In genomic region chr6:118877806-118878205, GRCh38 we compare ENCODE assay signal across 29 cellular contexts.
"Had no signal": no experiment of that assay in that cellular context is flagged by ENCODE, and none has a peak within 500 bp of the region (broad histone marks: within the 10 kb centered on the region; RNA-seq: fewer than 3 reads in every experiment).

No MANE protein-coding gene starts in this region.

- H3K9me3 ChIP-seq: adrenal gland, body of pancreas had no signal

- DNase-seq: activated B cell treated with CpG ODN at 0.5 μM for 24 hours; activated CD4-positive, alpha-beta memory T cell treated with anti-CD3 and anti-CD28 coated beads for 36 hours; activated CD4-positive, alpha-beta T cell treated with anti-CD3 and anti-CD28 coated beads for 4 hours; activated CD4-positive, alpha-beta T cell treated with anti-CD3 and anti-CD28 coated beads, Interleukin-2, amount 10 ng/mL, durations not matched to agents 24 days and 14 days; activated CD4-positive, alpha-beta T cell treated with anti-CD3 and anti-CD28 coated beads, Interleukin-2, amount 50 U/mL, for 1 hour; activated CD4-positive, alpha-beta T cell treated with anti-CD3 and anti-CD28 coated beads, Interleukin-2, amount 50 U/mL, for 4 hours; activated CD4-positive, CD25-positive, alpha-beta regulatory T cell treated with anti-CD3 and anti-CD28 coated beads, Interleukin-2, amount 50 U/mL, for 72 hours; activated CD8-positive, alpha-beta memory T cell treated with anti-CD3 and anti-CD28 coated beads, Interleukin-2, amount 50 U/mL, for 4 hours; activated CD8-positive, alpha-beta T cell treated with anti-CD3 and anti-CD28 coated beads for 36 hours; activated effector memory CD4-positive, alpha-beta T cell treated with anti-CD3 and anti-CD28 coated beads, Interleukin-2, amount 50 U/mL, for 16 hours; activated gamma-delta T cell treated with Interleukin-2 at 50 U/mL for 16 hours; activated naive CD4-positive, alpha-beta T cell; activated naive CD4-positive, alpha-beta T cell treated with anti-CD3 and anti-CD28 coated beads for 36 hours; activated naive CD4-positive, alpha-beta T cell treated with anti-CD3 and anti-CD28 coated beads, Interleukin-2, amount 50 U/mL, for 16 hours; activated naive CD8-positive, alpha-beta T cell treated with anti-CD3 and anti-CD28 coated beads for 36 hours; activated T-cell treated with anti-CD3 and anti-CD28 coated beads for 4 hours; activated T-cell treated with anti-CD3 and anti-CD28 coated beads, Interleukin-2, amount 50 U/mL, for 1 hour; activated T-cell treated with anti-CD3 and anti-CD28 coated beads, Interleukin-2, amount 50 U/mL, for 4 hours; activated T-cell treated with anti-CD3 and anti-CD28 coated beads, Interleukin-2, amount 50 U/mL, for 72 hours; adrenal gland; amniotic stem cell; aorta; body of pancreas; caudate nucleus; T-helper 1 cell; T-helper 2 cell; T-helper 9 cell had no signal

- H3K27me3 ChIP-seq: adrenal gland, body of pancreas, cardiac muscle cell had no signal

- H3K4me3 ChIP-seq: adrenal gland, body of pancreas, cardiac muscle cell had no signal

- H3K36me3 ChIP-seq: adrenal gland, cardiac muscle cell had no signal

- H3K27ac ChIP-seq: body of pancreas, cardiac muscle cell, VCaP had no signal
